ENCODE assay signal across 24 cellular contexts in genomic region chr3:170496868-170497140, GRCh38.
"Had no signal": no experiment of that assay in that cellular context is flagged by ENCODE, and none has a peak within 500 bp of the region (broad histone marks: within the 10 kb centered on the region; RNA-seq: fewer than 3 reads in every experiment).

No MANE protein-coding gene starts in this region.

- H3K36me3 ChIP-seq: left lung, lower lobe of right lung, sigmoid colon, spleen, thoracic aorta, tibial artery, upper lobe of right lung had no signal

- H3K4me3 ChIP-seq: left lung, lower lobe of right lung, psoas muscle, sigmoid colon, spleen, thoracic aorta, tibial artery, upper lobe of right lung had no signal

- DNase-seq: head of caudate nucleus; hippocampal formation; kidney glomerular epithelial cell; left cardiac atrium; lower lobe of right lung; mammary epithelial cell; mesenchymal stem cell; naive B cell; natural killer cell; nucleus accumbens; psoas muscle; sigmoid colon; small intestine; spleen; stimulated activated CD4-positive, alpha-beta T cell treated with anti-CD3 and anti-CD28 coated beads, Interleukin-4, amount 100 ng/mL, for 24 hours; stimulated activated CD8-positive, alpha-beta memory T cell treated with anti-CD3 and anti-CD28 coated beads, Interleukin-4, amount 100 ng/mL, for 48 hours; stimulated activated naive CD4-positive, alpha-beta T cell treated with Interleukin-2 at 50 U/mL for 16 hours; stimulated activated naive CD8-positive, alpha-beta T cell treated with anti-CD3 and anti-CD28 coated beads, Interleukin-15, amount 100 ng/mL, for 72 hours; tibial artery; upper lobe of right lung had no signal

- H3K36me3 Mint-ChIP-seq: naive B cell; natural killer cell; stimulated activated memory B cell treated with anti-CD40 and anti-IgM and Interleukin-4, amounts not matched to agents 10 μg/mL and 1 μg/mL and 100 μg/mL, for 72 hours had no signal

- H3K4me1 ChIP-seq: left lung, lower lobe of right lung, parathyroid adenoma, psoas muscle, sigmoid colon, spleen, tibial artery, upper lobe of right lung had no signal

- ATAC-seq: left cardiac atrium; left lung; lower lobe of right lung; natural killer cell; psoas muscle; stimulated activated memory B cell treated with anti-CD40 and anti-IgM and Interleukin-4, amounts not matched to agents 10 μg/mL and 1 μg/mL and 100 μg/mL, for 72 hours; stimulated activated naive CD8-positive, alpha-beta T cell treated with anti-CD3 and anti-CD28 coated beads, Interleukin-15, amount 100 ng/mL, for 72 hours; upper lobe of right lung had no signal

- H3K9me3 Mint-ChIP-seq: naive B cell; natural killer cell; stimulated activated memory B cell treated with anti-CD40 and anti-IgM and Interleukin-4, amounts not matched to agents 10 μg/mL and 1 μg/mL and 100 μg/mL, for 72 hours; stimulated activated naive CD8-positive, alpha-beta T cell treated with anti-CD3 and anti-CD28 coated beads, Interleukin-15, amount 100 ng/mL, for 72 hours had no signal

- H3K27ac Mint-ChIP-seq: natural killer cell; stimulated activated memory B cell treated with anti-CD40 and anti-IgM and Interleukin-4, amounts not matched to agents 10 μg/mL and 1 μg/mL and 100 μg/mL, for 72 hours; stimulated activated naive CD8-positive, alpha-beta T cell treated with anti-CD3 and anti-CD28 coated beads, Interleukin-15, amount 100 ng/mL, for 72 hours had no signal

- H3K27me3 ChIP-seq: left lung, sigmoid colon, upper lobe of right lung had no signal

- H3K4me3 Mint-ChIP-seq: naive B cell; natural killer cell; stimulated activated memory B cell treated with anti-CD40 and anti-IgM and Interleukin-4, amounts not matched to agents 10 μg/mL and 1 μg/mL and 100 μg/mL, for 72 hours; stimulated activated naive CD8-positive, alpha-beta T cell treated with anti-CD3 and anti-CD28 coated beads, Interleukin-15, amount 100 ng/mL, for 72 hours had no signal

- H3K4me1 Mint-ChIP-seq: naive B cell; natural killer cell; stimulated activated memory B cell treated with anti-CD40 and anti-IgM and Interleukin-4, amounts not matched to agents 10 μg/mL and 1 μg/mL and 100 μg/mL, for 72 hours; stimulated activated naive CD8-positive, alpha-beta T cell treated with anti-CD3 and anti-CD28 coated beads, Interleukin-15, amount 100 ng/mL, for 72 hours had no signal

- H3K27ac ChIP-seq: left lung, lower lobe of right lung, parathyroid adenoma, psoas muscle, sigmoid colon, spleen, thoracic aorta, tibial artery, upper lobe of right lung had no signal

- H3K9me3 ChIP-seq: left lung, lower lobe of right lung, psoas muscle, sigmoid colon, spleen, thoracic aorta, tibial artery, upper lobe of right lung had no signal
